ENCODE assay signal across 8 cellular contexts in genomic region chr20:32190608-32191415, GRCh38. TPM values are rescaled to one million over a fixed set of nuclear protein-coding genes. Genes with fewer than 3 reads are reported as not detected.
A peak's percentile ranks its signal among the peaks of the same experiment; 100 is the strongest.
DNase-seq lines count a peak whose midpoint lies in the region; ATAC-seq and TF ChIP-seq lines count a peak whose summit lies in the region.

No MANE protein-coding gene starts in this region.

- peak overlapping the region; percentile 73 for H3K27ac ChIP-seq in substantia nigra (ENCODE audit: low read depth, low read length, poor library complexity, severe bottlenecking)

- CTCF ChIA-PET in activated CD4-positive, alpha-beta T cell treated with anti-CD3 and anti-CD28 coated beads for 36 hours (lab: Charles Lee) = interaction anchor here (1.0 to 1.1 kb wide), 4 partner anchors 11 to 266 kb away, joined by 3 to 4 read pairs (median 4); no protein-coding TSS in a partner anchor

- peak; percentile 8 for ATAC-seq in activated CD4-positive, alpha-beta T cell treated with anti-CD3 and anti-CD28 coated beads for 36 hours
- ATAC-seq in HG03280 (IDR thresholded peaks at IDR 0.05; ENCODE audit: unreplicated experiment) (no peak), esophagus mucosa (no peak)

- DNase-seq in activated CD4-positive, alpha-beta T cell treated with anti-CD3 and anti-CD28 coated beads for 36 hours = no peak
- DNase-seq in activated CD4-positive, alpha-beta T cell treated with anti-CD3 and anti-CD28 coated beads, Interleukin-2, amount 50 U/mL, for 48 hours = no peak
- DNase-seq in activated T-helper 1 cell treated with anti-CD3 and anti-CD28 coated beads, Interleukin-12 subunit alpha, Interleukin-12 subunit beta, Interleukin-2, Interleukin-4 antibody, amounts not matched to agents 30 ng/mL and 10 ng/mL and 1 ng/mL, durations not matched to agents 14 hours and 24 hours and 36 hours (ENCODE audit: low spot score) = no peak
- no peak for DNase-seq in kidney epithelial cell (ENCODE audit: low read depth)
- DNase-seq in substantia nigra (lab: John Stamatoyannopoulos, UW) = no peak
- DNase-seq in amygdala (lab: John Stamatoyannopoulos, UW) = no peak

- peaks cover 3% of the 10 kb centered on the region for H3K36me3 ChIP-seq in kidney epithelial cell (ENCODE audit: control insufficient read depth, insufficient read depth, low read length)

- H3K36me3 Mint-ChIP-seq in activated CD4-positive, alpha-beta T cell treated with anti-CD3 and anti-CD28 coated beads for 36 hours (ENCODE audit: low read depth) = peaks cover 43% of the 10 kb centered on the region
- H3K36me3 Mint-ChIP-seq in activated T-helper 1 cell treated with anti-CD3 and anti-CD28 coated beads, Interleukin-12 subunit alpha, Interleukin-12 subunit beta, Interleukin-2, Interleukin-4 antibody, amounts not matched to agents 30 ng/mL and 10 ng/mL and 1 ng/mL, durations not matched to agents 14 hours and 24 hours and 36 hours (ENCODE audit: low read depth) = peaks cover 45% of the 10 kb centered on the region

- H3K27me3 Mint-ChIP-seq in activated CD4-positive, alpha-beta T cell treated with anti-CD3 and anti-CD28 coated beads for 36 hours = no peaks in the 10 kb centered on the region
- no peaks in the 10 kb centered on the region for H3K27me3 Mint-ChIP-seq in activated T-helper 1 cell treated with anti-CD3 and anti-CD28 coated beads, Interleukin-12 subunit alpha, Interleukin-12 subunit beta, Interleukin-2, Interleukin-4 antibody, amounts not matched to agents 30 ng/mL and 10 ng/mL and 1 ng/mL, durations not matched to agents 14 hours and 24 hours and 36 hours (ENCODE audit: insufficient read depth)

- H3K4me3 Mint-ChIP-seq in activated CD4-positive, alpha-beta T cell treated with anti-CD3 and anti-CD28 coated beads for 36 hours = peak overlapping the region; percentile 62
- H3K4me3 Mint-ChIP-seq in activated T-helper 1 cell treated with anti-CD3 and anti-CD28 coated beads, Interleukin-12 subunit alpha, Interleukin-12 subunit beta, Interleukin-2, Interleukin-4 antibody, amounts not matched to agents 30 ng/mL and 10 ng/mL and 1 ng/mL, durations not matched to agents 14 hours and 24 hours and 36 hours = peak overlapping the region; percentile 66

- no peak for TF ChIP-seq CTCF in kidney epithelial cell (IDR thresholded peaks at IDR 0.05; ENCODE audit: insufficient read depth, low read length, poor library complexity, severe bottlenecking)

- peaks cover 57% of the 10 kb centered on the region for H3K4me1 Mint-ChIP-seq in activated CD4-positive, alpha-beta T cell treated with anti-CD3 and anti-CD28 coated beads for 36 hours
- H3K4me1 Mint-ChIP-seq in activated T-helper 1 cell treated with anti-CD3 and anti-CD28 coated beads, Interleukin-12 subunit alpha, Interleukin-12 subunit beta, Interleukin-2, Interleukin-4 antibody, amounts not matched to agents 30 ng/mL and 10 ng/mL and 1 ng/mL, durations not matched to agents 14 hours and 24 hours and 36 hours (ENCODE audit: low read depth) = peaks cover 44% of the 10 kb centered on the region

- peak overlapping the region; percentile 79 for H3K27ac Mint-ChIP-seq in activated CD4-positive, alpha-beta T cell treated with anti-CD3 and anti-CD28 coated beads for 36 hours
- peak overlapping the region; percentile 37 for H3K27ac Mint-ChIP-seq in activated T-helper 1 cell treated with anti-CD3 and anti-CD28 coated beads, Interleukin-12 subunit alpha, Interleukin-12 subunit beta, Interleukin-2, Interleukin-4 antibody, amounts not matched to agents 30 ng/mL and 10 ng/mL and 1 ng/mL, durations not matched to agents 14 hours and 24 hours and 36 hours

- H3K9me3 Mint-ChIP-seq in activated CD4-positive, alpha-beta T cell treated with anti-CD3 and anti-CD28 coated beads for 36 hours (ENCODE audit: low read depth) = no peaks in the 10 kb centered on the region
- H3K9me3 Mint-ChIP-seq in activated T-helper 1 cell treated with anti-CD3 and anti-CD28 coated beads, Interleukin-12 subunit alpha, Interleukin-12 subunit beta, Interleukin-2, Interleukin-4 antibody, amounts not matched to agents 30 ng/mL and 10 ng/mL and 1 ng/mL, durations not matched to agents 14 hours and 24 hours and 36 hours = no peaks in the 10 kb centered on the region

- POLR2A ChIA-PET in activated CD4-positive, alpha-beta T cell treated with anti-CD3 and anti-CD28 coated beads for 36 hours (lab: Charles Lee) = interaction anchor here (1.8 kb wide), 1 partner anchor 14 kb away, joined by 9 read pairs; no protein-coding TSS in a partner anchor

- H3K27me3 ChIP-seq in kidney epithelial cell (ENCODE audit: control insufficient read depth, insufficient read depth, low read length) = no peaks in the 10 kb centered on the region

- H3K4me3 ChIP-seq in kidney epithelial cell (ENCODE audit: low read depth, low read length) = peak overlapping the region; percentile 59

- intact Hi-C loops in activated CD4-positive, alpha-beta T cell treated with anti-CD3 and anti-CD28 coated beads for 36 hours (cut with DNase I, micrococcal nuclease) = loop anchor here in 1 of 2 experiments (1.0 kb wide), 1 partner anchor 8 kb away; no protein-coding TSS in a partner anchor
- intact Hi-C loops in activated T-helper 1 cell treated with anti-CD3 and anti-CD28 coated beads, Interleukin-12 subunit alpha, Interleukin-12 subunit beta, Interleukin-2, Interleukin-4 antibody, amounts not matched to agents 30 ng/mL and 10 ng/mL and 1 ng/mL, durations not matched to agents 14 hours and 24 hours and 36 hours (cut with micrococcal nuclease) = no loop called here

RNA-seq across cellular contexts. Expression of gene PLAGL2, which starts 16.7 kb away (rescaled TPM):
- 10 to 100 TPM; 89.1 to 98.2 TPM for total RNA-seq in activated CD4-positive, alpha-beta T cell treated with anti-CD3 and anti-CD28 coated beads for 36 hours
- total RNA-seq in activated T-helper 1 cell treated with anti-CD3 and anti-CD28 coated beads, Interleukin-12 subunit alpha, Interleukin-12 subunit beta, Interleukin-2, Interleukin-4 antibody, amounts not matched to agents 30 ng/mL and 10 ng/mL and 1 ng/mL, durations not matched to agents 14 hours and 24 hours and 36 hours = 123 and 126 TPM in 2 replicates
- total RNA-seq in kidney epithelial cell (13.5 and 16.6 TPM in 2 replicates), esophagus mucosa (11.0 TPM)

RNA-seq across cellular contexts. Expression of gene POFUT1, which starts 16.9 kb away (rescaled TPM):
- 10 to 100 TPM; 51.8 to 54.3 TPM for total RNA-seq in activated CD4-positive, alpha-beta T cell treated with anti-CD3 and anti-CD28 coated beads for 36 hours
- 69.0 and 73.0 TPM in 2 replicates for total RNA-seq in activated T-helper 1 cell treated with anti-CD3 and anti-CD28 coated beads, Interleukin-12 subunit alpha, Interleukin-12 subunit beta, Interleukin-2, Interleukin-4 antibody, amounts not matched to agents 30 ng/mL and 10 ng/mL and 1 ng/mL, durations not matched to agents 14 hours and 24 hours and 36 hours
- total RNA-seq in kidney epithelial cell (44.3 and 50.8 TPM in 2 replicates), esophagus mucosa (18.3 TPM)
